Comparison of ENCODE assay signal across 1 cellular context in the genomic region with DNA sequence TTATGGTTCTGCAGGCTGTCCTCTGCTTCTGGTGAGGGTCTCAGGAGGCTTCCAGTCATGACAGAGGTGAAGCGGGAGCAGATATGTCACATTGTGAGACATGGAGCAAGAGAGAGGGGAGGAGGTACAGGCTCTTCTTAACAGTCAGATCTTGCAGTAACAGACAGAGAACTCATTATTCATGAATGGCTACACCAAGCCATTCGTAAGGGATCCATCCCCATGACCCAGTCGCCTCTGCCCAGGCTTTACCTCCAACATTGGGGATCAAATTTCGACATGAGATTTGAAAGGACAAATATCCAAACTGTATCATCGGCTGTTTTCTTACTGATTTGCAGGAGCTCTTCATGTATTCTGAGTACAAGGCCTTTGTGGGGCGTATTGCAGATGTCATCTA.
TF ChIP-seq lines count a peak whose summit lies in the region.

No MANE protein-coding gene starts in this region.

TF ChIP-seq in K562, 482 proteins besides CTCF, POLR2A, EP300 and RAD21:
- TF ChIP-seq ZNF766 (CRISPR knock-in tag; conservative IDR thresholded peaks at IDR 0.05) (0 out of 2 replicates have a peak, but pooled peaks have one; percentile 76), CCAR2 (IDR thresholded peaks at IDR 0.05; ENCODE audit: low read depth, low read length) (no peak)
